18 cellular contexts compared by ENCODE assay signal in the genomic region with DNA sequence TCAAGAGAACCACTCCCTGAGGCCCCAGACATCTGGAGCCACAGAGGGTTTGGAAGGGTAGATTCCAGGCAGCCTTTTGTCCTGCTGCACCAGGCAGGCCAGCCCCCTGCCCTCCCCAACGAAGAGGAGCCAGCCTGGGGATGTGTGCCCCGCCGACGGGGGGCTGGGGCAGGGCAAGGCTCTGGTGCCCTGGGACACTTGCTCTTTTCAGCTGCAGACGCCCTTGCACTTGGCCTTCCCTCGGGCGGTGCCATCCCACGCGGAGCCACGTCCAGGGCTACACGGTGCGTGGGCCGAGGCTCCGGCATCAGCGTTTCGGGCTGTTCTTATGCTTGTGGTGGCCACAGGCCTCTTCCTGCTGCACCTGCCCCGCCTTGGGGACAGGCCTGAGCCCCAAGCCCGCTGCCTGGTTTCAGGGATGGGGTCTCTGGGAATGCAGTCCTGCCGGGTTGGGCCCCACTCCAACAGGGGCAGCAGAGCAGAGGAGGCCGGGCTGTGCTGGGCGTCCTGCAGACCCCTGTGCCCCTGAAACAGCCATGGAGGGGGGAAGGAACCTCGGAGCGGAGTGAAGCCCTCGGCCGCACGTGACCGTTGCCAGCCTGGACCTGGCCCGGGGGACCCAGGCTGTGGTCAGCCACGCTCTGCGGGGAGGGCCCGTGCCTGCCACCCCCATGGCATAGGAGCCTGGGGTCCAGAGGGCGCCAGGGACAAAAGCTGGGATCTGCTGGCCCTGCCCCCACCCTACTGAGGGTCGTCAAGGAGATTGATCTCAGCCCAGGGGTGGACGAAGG. TPM values are rescaled to one million over a fixed set of nuclear protein-coding genes. Genes with fewer than 3 reads are reported as not detected.
DNase-seq lines count a peak whose midpoint lies in the region; ATAC-seq and TF ChIP-seq lines count a peak whose summit lies in the region.
"Had no signal": no experiment of that assay in that cellular context is flagged by ENCODE, and none has a peak within 500 bp of the region (broad histone marks: within the 10 kb centered on the region; RNA-seq: fewer than 3 reads in every experiment).

No MANE protein-coding gene starts in this region.

- H2BK120ac ChIP-seq in mesendoderm (ENCODE audit: low read depth, low read length): no peak overlapping the region

- no peak for TF ChIP-seq CTCF in dorsolateral prefrontal cortex (IDR thresholded peaks at IDR 0.05 in 54 of 56, conservative IDR thresholded peaks at IDR 0.05 in 2 of 56; ENCODE audit: low read depth in 1 of 56, partially characterized antibody in 56 of 56)

- H3K4me3 Mint-ChIP-seq in stimulated activated naive B cell treated with anti-CD40 and anti-IgM and Interleukin-4, amounts not matched to agents 10 μg/mL and 1 μg/mL and 100 μg/mL, for 72 hours: no peak overlapping the region
- H3K4me3 Mint-ChIP-seq: activated CD4-positive, alpha-beta T cell treated with anti-CD3 and anti-CD28 coated beads, Interleukin-2, amount 10 ng/mL, durations not matched to agents 7 days and 5 days; activated T-cell treated with anti-CD3 and anti-CD28 coated beads, Interleukin-2, amount 50 U/mL, for 4 hours; memory B cell had no signal

- ATAC-seq in stimulated activated naive B cell treated with anti-CD40 and anti-IgM and Interleukin-4, amounts not matched to agents 10 μg/mL and 1 μg/mL and 100 μg/mL, for 72 hours (replicated peaks): no peak
- ATAC-seq: activated T-cell treated with anti-CD3 and anti-CD28 coated beads, Interleukin-2, amount 50 U/mL, for 4 hours had no signal

- DNase-seq in dorsolateral prefrontal cortex: no peak
- DNase-seq in mesendoderm: peak; percentile 8
- DNase-seq in stimulated activated naive B cell treated with anti-CD40 and anti-IgM and Interleukin-4, amounts not matched to agents 10 μg/mL and 1 μg/mL and 100 μg/mL, for 72 hours: no peak
- DNase-seq in HuH-7.5 (ENCODE audit: low spot score): no peak
- no peak for DNase-seq in COR-L47 (lab: John Stamatoyannopoulos, UW)
- no peak for DNase-seq in NCI-H526 (lab: John Stamatoyannopoulos, UW)
- DNase-seq: activated CD4-positive, alpha-beta T cell treated with anti-CD3 and anti-CD28 coated beads, Interleukin-2, amount 10 ng/mL, durations not matched to agents 7 days and 5 days; activated T-cell treated with anti-CD3 and anti-CD28 coated beads, Interleukin-2, amount 50 U/mL, for 4 hours; amniotic stem cell; GDM1; NCI-H1694 treated with DMSO at 0.1 percent for 48 hours; transverse colon had no signal

- no peaks in the 10 kb centered on the region for H3K27me3 Mint-ChIP-seq in stimulated activated naive B cell treated with anti-CD40 and anti-IgM and Interleukin-4, amounts not matched to agents 10 μg/mL and 1 μg/mL and 100 μg/mL, for 72 hours
- H3K27me3 Mint-ChIP-seq: activated CD4-positive, alpha-beta T cell treated with anti-CD3 and anti-CD28 coated beads, Interleukin-2, amount 10 ng/mL, durations not matched to agents 7 days and 5 days had no signal

- peak overlapping the region; percentile 77 for H3K56ac ChIP-seq in mesendoderm (ENCODE audit: low read length)

- H3K27ac ChIP-seq in HUES48 (ENCODE audit: low read depth, low read length) (peak overlapping the region; percentile 83), dorsolateral prefrontal cortex (peak overlapping the region in 48 of 59 donors; percentile 18 to 82 (median 60)), mesendoderm (ENCODE audit: low read depth, low read length) (peak overlapping the region; percentile 28)
- H3K27ac ChIP-seq: C4-2B, colonic mucosa, parathyroid adenoma, transverse colon had no signal

- H2BK5ac ChIP-seq in mesendoderm (ENCODE audit: low read length): no peak overlapping the region

- peak overlapping the region; percentile 67 for H3K27ac Mint-ChIP-seq in stimulated activated naive B cell treated with anti-CD40 and anti-IgM and Interleukin-4, amounts not matched to agents 10 μg/mL and 1 μg/mL and 100 μg/mL, for 72 hours
- H3K27ac Mint-ChIP-seq: activated CD4-positive, alpha-beta T cell treated with anti-CD3 and anti-CD28 coated beads, Interleukin-2, amount 10 ng/mL, durations not matched to agents 7 days and 5 days; memory B cell had no signal

- intact Hi-C loops in dorsolateral prefrontal cortex (cut with DNase I): no loop called here

- no peak overlapping the region for H2AK5ac ChIP-seq in mesendoderm (ENCODE audit: low read length)

- H3K4me2 ChIP-seq in mesendoderm (ENCODE audit: low read length): peak overlapping the region; percentile 4

- H4K5ac ChIP-seq in mesendoderm (ENCODE audit: low read length): no peak overlapping the region

- H3K9me3 Mint-ChIP-seq in stimulated activated naive B cell treated with anti-CD40 and anti-IgM and Interleukin-4, amounts not matched to agents 10 μg/mL and 1 μg/mL and 100 μg/mL, for 72 hours: no peaks in the 10 kb centered on the region
- H3K9me3 Mint-ChIP-seq: activated CD4-positive, alpha-beta T cell treated with anti-CD3 and anti-CD28 coated beads, Interleukin-2, amount 10 ng/mL, durations not matched to agents 7 days and 5 days; activated T-cell treated with anti-CD3 and anti-CD28 coated beads, Interleukin-2, amount 50 U/mL, for 4 hours; memory B cell had no signal

- H3K9ac ChIP-seq in HUES48 (ENCODE audit: low read depth, low read length) (0 out of 2 replicates have a peak overlapping the region, but pooled peaks have one; percentile 30), mesendoderm (ENCODE audit: low read length) (peak overlapping the region; percentile 45)
- H3K9ac ChIP-seq: parathyroid adenoma had no signal

- no peaks in the 10 kb centered on the region for H3K79me1 ChIP-seq in mesendoderm (ENCODE audit: low read length)

- peaks cover 22% of the 10 kb centered on the region for H3K4me1 ChIP-seq in HUES48 (ENCODE audit: control insufficient read depth, insufficient read depth, low read length)
- H3K4me1 ChIP-seq in mesendoderm (ENCODE audit: control insufficient read depth, low read depth, low read length): peaks cover 6% of the 10 kb centered on the region
- H3K4me1 ChIP-seq: parathyroid adenoma had no signal

- H4K8ac ChIP-seq in mesendoderm (ENCODE audit: low read depth, low read length): no peak overlapping the region

- no peaks in the 10 kb centered on the region for H3K79me2 ChIP-seq in mesendoderm (ENCODE audit: control insufficient read depth, insufficient read depth, low read length)
- H3K79me2 ChIP-seq: parathyroid adenoma had no signal

- no peaks in the 10 kb centered on the region for H3K9me3 ChIP-seq in HUES48 (ENCODE audit: control insufficient read depth, insufficient read depth, low read length)
- H3K9me3 ChIP-seq: colonic mucosa, transverse colon had no signal

- WGBS in mesendoderm (ENCODE audit: extremely low coverage, insufficient coverage, low lambda C conversion rate): no CpG with 5 or more reads among the region's 34 CpGs

- no peak overlapping the region for H3K18ac ChIP-seq in mesendoderm (ENCODE audit: low read length)

- no peak overlapping the region for H3K4ac ChIP-seq in mesendoderm (ENCODE audit: low read depth, low read length)

- no peak overlapping the region for H2BK15ac ChIP-seq in mesendoderm (replicated peaks; ENCODE audit: low read depth)

- H3K27me3 ChIP-seq in HUES48 (ENCODE audit: control insufficient read depth, insufficient read depth, low read length) (no peaks in the 10 kb centered on the region), dorsolateral prefrontal cortex (no peaks in the 10 kb centered on the region), mesendoderm (ENCODE audit: insufficient read depth, low read length, poor library complexity) (no peaks in the 10 kb centered on the region)
- H3K27me3 ChIP-seq: colonic mucosa, transverse colon had no signal

- H3K36me3 ChIP-seq in HUES48 (ENCODE audit: control insufficient read depth, insufficient read depth, low read length): peaks cover 29% of the 10 kb centered on the region
- no peaks in the 10 kb centered on the region for H3K36me3 ChIP-seq in mesendoderm (ENCODE audit: control insufficient read depth, insufficient read depth, low read length)
- H3K36me3 ChIP-seq: transverse colon had no signal

- H3K36me3 Mint-ChIP-seq in stimulated activated naive B cell treated with anti-CD40 and anti-IgM and Interleukin-4, amounts not matched to agents 10 μg/mL and 1 μg/mL and 100 μg/mL, for 72 hours: peaks cover 11 to 15% of the 10 kb centered on the region in 2 donors

- H3K4me3 ChIP-seq in HUES48 (ENCODE audit: low read depth, low read length) (peak overlapping the region; percentile 60; the same call in 1 of the 2 replicates), dorsolateral prefrontal cortex (no peak overlapping the region), mesendoderm (ENCODE audit: low read length) (no peak overlapping the region)
- H3K4me3 ChIP-seq: colonic mucosa, transverse colon had no signal

- H3K23ac ChIP-seq in mesendoderm (ENCODE audit: low read length): no peak overlapping the region

- peaks cover 6 to 10% of the 10 kb centered on the region in 2 donors for H3K4me1 Mint-ChIP-seq in stimulated activated naive B cell treated with anti-CD40 and anti-IgM and Interleukin-4, amounts not matched to agents 10 μg/mL and 1 μg/mL and 100 μg/mL, for 72 hours

RNA-seq across cellular contexts. Expression of a gene that starts 0.6 kb away (rescaled TPM):
- total RNA-seq in dorsolateral prefrontal cortex: 10 to 100 TPM in 3 of 120 experiments, 1 to 10 TPM in 117; 1.2 to 14.8 (median 4.0) TPM
- polyA plus RNA-seq in mesendoderm (2013, experiment 1 of 2): 1.7 TPM
- polyA plus RNA-seq in mesendoderm (2013, experiment 2 of 2): 1.7 TPM
- total RNA-seq: RPMI7951 had no signal

RNA-seq across cellular contexts. Expression of a gene that starts 5.9 kb away (rescaled TPM):
- 100 to 1,000 TPM in 17 of 120 experiments, 10 to 100 TPM in 103; 51.9 to 123 (median 84.4) TPM for total RNA-seq in dorsolateral prefrontal cortex
- 75.3 TPM for polyA plus RNA-seq in mesendoderm (2013, experiment 1 of 2)
- polyA plus RNA-seq in mesendoderm (2013, experiment 2 of 2): 76.8 TPM

RNA-seq across cellular contexts. Expression of a gene that starts 11.4 kb away (rescaled TPM):
- total RNA-seq in dorsolateral prefrontal cortex: 10 to 100 TPM; 24.1 to 97.3 (median 38.0) TPM
- polyA plus RNA-seq in mesendoderm (2013, experiment 1 of 2): 18.4 TPM
- 18.9 TPM for polyA plus RNA-seq in mesendoderm (2013, experiment 2 of 2)

RNA-seq across cellular contexts. Expression of a gene that starts 18.9 kb away (rescaled TPM):
- total RNA-seq in dorsolateral prefrontal cortex: 10 to 100 TPM; 12.5 to 50.4 (median 25.7) TPM
- 17.0 TPM for polyA plus RNA-seq in mesendoderm (2013, experiment 1 of 2)
- polyA plus RNA-seq in mesendoderm (2013, experiment 2 of 2): 19.7 TPM

RNA-seq across cellular contexts. Expression of a gene that starts 37.7 kb away (rescaled TPM):
- 100 to 1,000 TPM in 63 of 120 experiments, 10 to 100 TPM in 57; 69.8 to 145 (median 101) TPM for total RNA-seq in dorsolateral prefrontal cortex
- 74.0 TPM for polyA plus RNA-seq in mesendoderm (2013, experiment 1 of 2)
- 70.5 TPM for polyA plus RNA-seq in mesendoderm (2013, experiment 2 of 2)

Comparison
In these comparisons a context has a peak if more than half of its experiments do, and no peak if none do; other contexts are left out.
1. H3K27ac ChIP-seq: peak in every context shown above with its lines; median percentile 83 in HUES48; 60 in dorsolateral prefrontal cortex; 28 in mesendoderm.